Comparison of ENCODE assay signal across 18 cellular contexts in the genomic region with DNA sequence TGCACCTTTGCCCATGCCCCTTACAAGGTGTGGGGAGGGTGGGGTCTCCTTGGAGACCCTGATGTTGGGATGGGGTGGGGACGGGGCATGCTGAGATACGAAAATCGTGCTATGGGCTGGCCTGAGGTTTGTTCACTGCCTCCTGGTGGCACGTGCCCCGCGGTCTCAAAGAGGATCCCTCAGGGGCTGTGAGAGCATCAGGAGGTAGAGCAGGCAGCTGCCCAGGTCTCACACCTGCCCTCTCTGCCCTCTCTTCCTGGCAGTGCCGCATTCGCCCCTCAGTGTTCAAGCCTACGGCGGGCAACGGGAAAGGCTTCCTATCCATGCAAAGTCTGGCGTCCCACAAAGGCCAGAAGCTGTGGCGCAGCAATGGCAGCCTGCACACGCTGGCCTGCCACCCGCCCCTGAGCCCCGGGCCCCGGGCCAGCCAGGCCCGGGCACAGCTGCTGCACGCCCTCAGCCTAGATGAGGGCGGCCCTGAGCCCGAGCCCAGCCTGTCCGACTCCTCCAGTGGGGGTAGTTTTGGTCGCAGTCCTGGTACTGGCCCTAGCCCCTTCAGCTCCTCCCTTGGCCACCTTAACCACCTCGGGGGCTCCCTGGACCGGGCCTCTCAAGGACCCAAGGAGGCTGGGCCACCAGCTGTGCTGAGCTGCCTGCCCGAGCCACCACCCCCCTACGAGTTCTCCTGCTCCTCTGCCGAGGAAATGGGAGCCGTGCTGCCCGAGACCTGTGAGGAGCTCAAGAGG. TPM values are rescaled to one million over a fixed set of nuclear protein-coding genes. Genes with fewer than 3 reads are reported as not detected.
DNase-seq lines count a peak whose midpoint lies in the region; ATAC-seq and TF ChIP-seq lines count a peak whose summit lies in the region.
"Had no signal": no experiment of that assay in that cellular context is flagged by ENCODE, and none has a peak within 500 bp of the region (broad histone marks: within the 10 kb centered on the region; RNA-seq: fewer than 3 reads in every experiment).

No MANE protein-coding gene starts in this region.

- TF ChIP-seq CTCF in DND-41 (IDR thresholded peaks at IDR 0.05; ENCODE audit: borderline replicate concordance, extremely low read depth, low read length, poor library complexity, severe bottlenecking) (no peak), endothelial cell (IDR thresholded peaks at IDR 0.05; ENCODE audit: unreplicated experiment) (no peak), gastrocnemius medialis (IDR thresholded peaks at IDR 0.05 in 4 of 5, conservative IDR thresholded peaks at IDR 0.05 in 1 of 5) (no peak)

- H3K4me2 ChIP-seq in DND-41 (ENCODE audit: insufficient read depth, low read length): no peak overlapping the region

- peaks cover 58% of the 10 kb centered on the region for H3K4me1 Mint-ChIP-seq in endothelial cell (ENCODE audit: unreplicated experiment)
- H3K4me1 Mint-ChIP-seq in activated naive CD4-positive, alpha-beta T cell treated with anti-CD3 and anti-CD28 coated beads, Interleukin-2, amount 10 ng/mL, durations not matched to agents 7 days and 5 days: peaks cover 27% of the 10 kb centered on the region

- peaks cover 7% of the 10 kb centered on the region; the same call in 1 of the 2 replicates for H4K20me1 ChIP-seq in DND-41 (ENCODE audit: insufficient read depth, low read length)

- peak overlapping the region; percentile 94 for H3K27ac Mint-ChIP-seq in endothelial cell (ENCODE audit: unreplicated experiment)
- no peak overlapping the region for H3K27ac Mint-ChIP-seq in activated naive CD4-positive, alpha-beta T cell treated with anti-CD3 and anti-CD28 coated beads, Interleukin-2, amount 10 ng/mL, durations not matched to agents 7 days and 5 days
- H3K27ac Mint-ChIP-seq: activated CD4-positive, alpha-beta T cell treated with anti-CD3 and anti-CD28 coated beads for 36 hours had no signal

- H2AFZ ChIP-seq in DND-41 (ENCODE audit: low read depth, low read length): no peak overlapping the region

- H3K9me3 Mint-ChIP-seq in endothelial cell (ENCODE audit: unreplicated experiment): no peaks in the 10 kb centered on the region
- H3K9me3 Mint-ChIP-seq in activated naive CD4-positive, alpha-beta T cell treated with anti-CD3 and anti-CD28 coated beads, Interleukin-2, amount 10 ng/mL, durations not matched to agents 7 days and 5 days: no peaks in the 10 kb centered on the region
- H3K9me3 Mint-ChIP-seq: IgD-negative memory B cell; memory B cell; naive thymus-derived CD4-positive, alpha-beta T cell had no signal

- TF ChIP-seq POLR2A in gastrocnemius medialis (IDR thresholded peaks at IDR 0.05): no peak

- H3K4me3 ChIP-seq in DND-41 (ENCODE audit: low read depth in 1 of 2, low read length in 2 of 2): no peak overlapping the region
- H3K4me3 ChIP-seq in gastrocnemius medialis: no peak overlapping the region
- H3K4me3 ChIP-seq: adrenal gland, body of pancreas, tibial artery had no signal

- peaks cover 20% of the 10 kb centered on the region for H3K27me3 Mint-ChIP-seq in endothelial cell (ENCODE audit: unreplicated experiment)
- peaks cover 70% of the 10 kb centered on the region for H3K27me3 Mint-ChIP-seq in activated naive CD4-positive, alpha-beta T cell treated with anti-CD3 and anti-CD28 coated beads, Interleukin-2, amount 10 ng/mL, durations not matched to agents 7 days and 5 days
- H3K27me3 Mint-ChIP-seq: activated CD4-positive, alpha-beta T cell treated with anti-CD3 and anti-CD28 coated beads for 36 hours; memory B cell had no signal

- no peak for ATAC-seq in DND-41 (ENCODE audit: insufficient read depth, low read depth)
- no peak for ATAC-seq in gastrocnemius medialis
- ATAC-seq in HG03378 (IDR thresholded peaks at IDR 0.05; ENCODE audit: unreplicated experiment): no peak

- intact Hi-C loops in gastrocnemius medialis (cut with DNase I; ENCODE audit: low total_unique reads): loop anchor here (5.0 to 10.0 kb wide), 3 partner anchors 87 to 505 kb away; a partner anchor contains a TSS

- H3K9me3 ChIP-seq in DND-41 (ENCODE audit: insufficient read depth, low read length, severe bottlenecking): no peaks in the 10 kb centered on the region
- no peaks in the 10 kb centered on the region for H3K9me3 ChIP-seq in gastrocnemius medialis
- H3K9me3 ChIP-seq: adrenal gland, body of pancreas, Caco-2, esophagus squamous epithelium, stomach, tibial artery had no signal

- H3K27ac ChIP-seq in DND-41 (ENCODE audit: low read length): no peak overlapping the region
- H3K27ac ChIP-seq in gastrocnemius medialis: peak overlapping the region; percentile 13 to 85 (median 78)
- H3K27ac ChIP-seq: adrenal gland, body of pancreas, GM23248, tibial artery had no signal

- CTCF ChIA-PET in activated naive CD4-positive, alpha-beta T cell treated with anti-CD3 and anti-CD28 coated beads, Interleukin-2, amount 10 ng/mL, durations not matched to agents 7 days and 5 days (lab: Charles Lee): interaction anchor here (0.9 to 3.5 kb wide), 17 partner anchors 9 to 138 kb away, joined by 3 to 23 read pairs (median 7); no protein-coding TSS in a partner anchor

- H3K27me3 ChIP-seq in DND-41 (ENCODE audit: insufficient read depth, low read length, poor library complexity) (peaks cover 21% of the 10 kb centered on the region), gastrocnemius medialis (peaks cover 12 to 18% (median 17%) of the 10 kb centered on the region in 3 donors)
- H3K27me3 ChIP-seq: body of pancreas had no signal

- no peaks in the 10 kb centered on the region for H3K36me3 ChIP-seq in DND-41 (ENCODE audit: insufficient read depth, low read length)
- H3K36me3 ChIP-seq in gastrocnemius medialis: no peaks in the 10 kb centered on the region
- H3K36me3 ChIP-seq: adrenal gland had no signal

- DNase-seq in DND-41: no peak
- DNase-seq in NAMALWA (ENCODE audit: low spot score): peak; percentile 62
- no peak for DNase-seq in endothelial cell (ENCODE audit: low spot score)
- no peak for DNase-seq in gastrocnemius medialis
- no peak for DNase-seq in NCI-H1105 treated with DMSO at 0.1 percent for 48 hours (lab: John Stamatoyannopoulos, UW)
- DNase-seq in activated naive CD4-positive, alpha-beta T cell treated with anti-CD3 and anti-CD28 coated beads, Interleukin-2, amount 10 ng/mL, durations not matched to agents 7 days and 5 days: no peak
- DNase-seq: esophagus squamous epithelium, tibial artery had no signal

- H3K4me1 ChIP-seq in DND-41 (ENCODE audit: insufficient read depth, low read length) (peaks cover 48% of the 10 kb centered on the region), gastrocnemius medialis (peaks cover 33 to 38% of the 10 kb centered on the region in 2 donors)

- peaks cover 17% of the 10 kb centered on the region for H3K36me3 Mint-ChIP-seq in endothelial cell (ENCODE audit: low read depth, unreplicated experiment)
- H3K36me3 Mint-ChIP-seq in activated naive CD4-positive, alpha-beta T cell treated with anti-CD3 and anti-CD28 coated beads, Interleukin-2, amount 10 ng/mL, durations not matched to agents 7 days and 5 days: peaks cover 5% of the 10 kb centered on the region

- H3K4me3 Mint-ChIP-seq in endothelial cell (ENCODE audit: unreplicated experiment): no peak overlapping the region
- no peak overlapping the region for H3K4me3 Mint-ChIP-seq in activated naive CD4-positive, alpha-beta T cell treated with anti-CD3 and anti-CD28 coated beads, Interleukin-2, amount 10 ng/mL, durations not matched to agents 7 days and 5 days
- H3K4me3 Mint-ChIP-seq: activated CD4-positive, alpha-beta T cell treated with anti-CD3 and anti-CD28 coated beads for 36 hours had no signal

- no peaks in the 10 kb centered on the region for H3K79me2 ChIP-seq in DND-41 (ENCODE audit: insufficient read depth, low read length)

- in situ Hi-C loops in gastrocnemius medialis (cut with MboI; ENCODE audit: low sequenced_read_pairs in 4 of 4): no loop called here

- peak overlapping the region; percentile 56; the same call in 1 of the 2 replicates for H3K9ac ChIP-seq in DND-41 (ENCODE audit: low read depth, low read length)
- H3K9ac ChIP-seq: GM23248 had no signal

RNA-seq across cellular contexts. Expression of a gene that starts 6.8 kb away (rescaled TPM):
- total RNA-seq in endothelial cell (ENCODE audit: unreplicated experiment): 107 TPM
- 1 to 10 TPM; 1.6 to 3.2 (median 2.1) TPM for total RNA-seq in gastrocnemius medialis

RNA-seq across cellular contexts. Expression of a gene that starts 10.7 kb away (rescaled TPM):
- total RNA-seq in endothelial cell (ENCODE audit: unreplicated experiment) (70.4 TPM), gastrocnemius medialis (10 to 100 TPM; 24.0 to 55.9 (median 44.2) TPM)

RNA-seq across cellular contexts. Expression of a gene that starts 33.6 kb away (rescaled TPM):
- total RNA-seq in endothelial cell (ENCODE audit: unreplicated experiment): 84.7 TPM
- 100 to 1,000 TPM; 157 to 261 (median 241) TPM for total RNA-seq in gastrocnemius medialis

Comparison
In these comparisons a context has a peak if more than half of its experiments do, and no peak if none do; other contexts are left out.
1. RNA of a gene that starts 6.8 kb away (total RNA-seq): 107 TPM in endothelial cell (single experiment); 1.6 to 3.2 TPM in gastrocnemius medialis; every median in the first group is over 10 times any median in the second.